6 cellular contexts compared by ENCODE assay signal in genomic region chr6:11471261-11471660, GRCh38.
"Had no signal": no experiment of that assay in that cellular context is flagged by ENCODE, and none has a peak within 500 bp of the region (broad histone marks: within the 10 kb centered on the region; RNA-seq: fewer than 3 reads in every experiment).

No MANE protein-coding gene starts in this region.

- H3K36me3 Mint-ChIP-seq: IgD-negative memory B cell had no signal

- H3K27ac ChIP-seq: GM23248 had no signal

- H3K4me3 Mint-ChIP-seq: H9 had no signal

- H2AFZ ChIP-seq: GM23248 had no signal

- H3K4me3 ChIP-seq: GM23248 had no signal

- H3K27ac Mint-ChIP-seq: H9, IgD-negative memory B cell had no signal

- DNase-seq: GM23248, GOT3, H9, HCEC 1CT, KBM-7 had no signal

- H3K27me3 Mint-ChIP-seq: IgD-negative memory B cell had no signal

- H3K9ac ChIP-seq: GM23248 had no signal

- H3K9me3 Mint-ChIP-seq: H9, IgD-negative memory B cell had no signal
